ENCODE assay signal across 1 cellular context in genomic region chr17:40362696-40363479, GRCh38.
TF ChIP-seq lines count a peak whose summit lies in the region.

No MANE protein-coding gene starts in this region.

TF ChIP-seq in K562, 482 proteins besides CTCF, POLR2A, EP300 and RAD21 (continued from another document and continues in another):
- no peak for TF ChIP-seq CHD7 (IDR thresholded peaks at IDR 0.05; ENCODE audit: low read depth, low read length)
- peak; percentile 52; the same call in 1 of the 2 replicates for TF ChIP-seq LCOR (CRISPR knock-in tag; IDR thresholded peaks at IDR 0.05)
- peak; percentile 64 for TF ChIP-seq EGR1 (conservative IDR thresholded peaks at IDR 0.05)
- peak; percentile 79 for TF ChIP-seq GABPB1 (CRISPR knock-in tag; IDR thresholded peaks at IDR 0.05)
- peak; percentile 53 to 76; a peak in 2 of 4 replicates for TF ChIP-seq NRF1 (conservative IDR thresholded peaks at IDR 0.05 in 1 of 2, IDR thresholded peaks at IDR 0.05 in 1 of 2)
- TF ChIP-seq, protein P1, sequence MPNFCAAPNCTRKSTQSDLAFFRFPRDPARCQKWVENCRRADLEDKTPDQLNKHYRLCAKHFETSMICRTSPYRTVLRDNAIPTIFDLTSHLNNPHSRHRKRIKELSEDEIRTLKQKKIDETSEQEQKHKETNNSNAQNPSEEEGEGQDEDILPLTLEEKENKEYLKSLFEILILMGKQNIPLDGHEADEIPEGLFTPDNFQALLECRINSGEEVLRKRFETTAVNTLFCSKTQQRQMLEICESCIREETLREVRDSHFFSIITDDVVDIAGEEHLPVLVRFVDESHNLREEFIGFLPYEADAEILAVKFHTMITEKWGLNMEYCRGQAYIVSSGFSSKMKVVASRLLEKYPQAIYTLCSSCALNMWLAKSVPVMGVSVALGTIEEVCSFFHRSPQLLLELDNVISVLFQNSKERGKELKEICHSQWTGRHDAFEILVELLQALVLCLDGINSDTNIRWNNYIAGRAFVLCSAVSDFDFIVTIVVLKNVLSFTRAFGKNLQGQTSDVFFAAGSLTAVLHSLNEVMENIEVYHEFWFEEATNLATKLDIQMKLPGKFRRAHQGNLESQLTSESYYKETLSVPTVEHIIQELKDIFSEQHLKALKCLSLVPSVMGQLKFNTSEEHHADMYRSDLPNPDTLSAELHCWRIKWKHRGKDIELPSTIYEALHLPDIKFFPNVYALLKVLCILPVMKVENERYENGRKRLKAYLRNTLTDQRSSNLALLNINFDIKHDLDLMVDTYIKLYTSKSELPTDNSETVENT (CRISPR knock-in tag; IDR thresholded peaks at IDR 0.05) = 0 out of 2 replicates have a peak, but pooled peaks have one; percentile 21
- no peak for TF ChIP-seq HNRNPK (IDR thresholded peaks at IDR 0.05; ENCODE audit: low read depth, low read length, poor library complexity, severe bottlenecking)
- TF ChIP-seq CBX3 (IDR thresholded peaks at IDR 0.05; ENCODE audit: borderline replicate concordance in 1 of 2, low read length in 2 of 2) = peak in 1 of 2 experiments; percentile 64; a peak in 1 of 3 replicates
- 0 out of 2 replicates have a peak, but pooled peaks have one; percentile 27 for TF ChIP-seq PTBP1 (IDR thresholded peaks at IDR 0.05; ENCODE audit: low read depth, low read length)
- TF ChIP-seq, protein P2, sequence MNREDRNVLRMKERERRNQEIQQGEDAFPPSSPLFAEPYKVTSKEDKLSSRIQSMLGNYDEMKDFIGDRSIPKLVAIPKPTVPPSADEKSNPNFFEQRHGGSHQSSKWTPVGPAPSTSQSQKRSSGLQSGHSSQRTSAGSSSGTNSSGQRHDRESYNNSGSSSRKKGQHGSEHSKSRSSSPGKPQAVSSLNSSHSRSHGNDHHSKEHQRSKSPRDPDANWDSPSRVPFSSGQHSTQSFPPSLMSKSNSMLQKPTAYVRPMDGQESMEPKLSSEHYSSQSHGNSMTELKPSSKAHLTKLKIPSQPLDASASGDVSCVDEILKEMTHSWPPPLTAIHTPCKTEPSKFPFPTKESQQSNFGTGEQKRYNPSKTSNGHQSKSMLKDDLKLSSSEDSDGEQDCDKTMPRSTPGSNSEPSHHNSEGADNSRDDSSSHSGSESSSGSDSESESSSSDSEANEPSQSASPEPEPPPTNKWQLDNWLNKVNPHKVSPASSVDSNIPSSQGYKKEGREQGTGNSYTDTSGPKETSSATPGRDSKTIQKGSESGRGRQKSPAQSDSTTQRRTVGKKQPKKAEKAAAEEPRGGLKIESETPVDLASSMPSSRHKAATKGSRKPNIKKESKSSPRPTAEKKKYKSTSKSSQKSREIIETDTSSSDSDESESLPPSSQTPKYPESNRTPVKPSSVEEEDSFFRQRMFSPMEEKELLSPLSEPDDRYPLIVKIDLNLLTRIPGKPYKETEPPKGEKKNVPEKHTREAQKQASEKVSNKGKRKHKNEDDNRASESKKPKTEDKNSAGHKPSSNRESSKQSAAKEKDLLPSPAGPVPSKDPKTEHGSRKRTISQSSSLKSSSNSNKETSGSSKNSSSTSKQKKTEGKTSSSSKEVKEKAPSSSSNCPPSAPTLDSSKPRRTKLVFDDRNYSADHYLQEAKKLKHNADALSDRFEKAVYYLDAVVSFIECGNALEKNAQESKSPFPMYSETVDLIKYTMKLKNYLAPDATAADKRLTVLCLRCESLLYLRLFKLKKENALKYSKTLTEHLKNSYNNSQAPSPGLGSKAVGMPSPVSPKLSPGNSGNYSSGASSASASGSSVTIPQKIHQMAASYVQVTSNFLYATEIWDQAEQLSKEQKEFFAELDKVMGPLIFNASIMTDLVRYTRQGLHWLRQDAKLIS (CRISPR knock-in tag; IDR thresholded peaks at IDR 0.05) = 0 out of 2 replicates have a peak, but pooled peaks have one; percentile 66
- TF ChIP-seq, protein P3, sequence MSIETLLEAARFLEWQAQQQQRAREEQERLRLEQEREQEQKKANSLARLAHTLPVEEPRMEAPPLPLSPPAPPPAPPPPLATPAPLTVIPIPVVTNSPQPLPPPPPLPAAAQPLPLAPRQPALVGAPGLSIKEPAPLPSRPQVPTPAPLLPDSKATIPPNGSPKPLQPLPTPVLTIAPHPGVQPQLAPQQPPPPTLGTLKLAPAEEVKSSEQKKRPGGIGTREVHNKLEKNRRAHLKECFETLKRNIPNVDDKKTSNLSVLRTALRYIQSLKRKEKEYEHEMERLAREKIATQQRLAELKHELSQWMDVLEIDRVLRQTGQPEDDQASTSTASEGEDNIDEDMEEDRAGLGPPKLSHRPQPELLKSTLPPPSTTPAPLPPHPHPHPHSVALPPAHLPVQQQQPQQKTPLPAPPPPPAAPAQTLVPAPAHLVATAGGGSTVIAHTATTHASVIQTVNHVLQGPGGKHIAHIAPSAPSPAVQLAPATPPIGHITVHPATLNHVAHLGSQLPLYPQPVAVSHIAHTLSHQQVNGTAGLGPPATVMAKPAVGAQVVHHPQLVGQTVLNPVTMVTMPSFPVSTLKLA (conservative IDR thresholded peaks at IDR 0.05) = peak in 1 of 2 experiments; percentile 47; a peak in 1 of 4 replicates
- TF ChIP-seq TBP (optimal IDR thresholded peaks at IDR 0.05; ENCODE audit: low read depth, low read length) = peak; percentile 56
- no peak for TF ChIP-seq NR0B1 (IDR thresholded peaks at IDR 0.05; ENCODE audit: partially characterized antibody)
- TF ChIP-seq MYBL2 (IDR thresholded peaks at IDR 0.05; ENCODE audit: low read depth) = no peak
- no peak for TF ChIP-seq MYBL2 (CRISPR knock-in tag; IDR thresholded peaks at IDR 0.05; ENCODE audit: borderline replicate concordance)
- peak; percentile 53; the same call in 1 of the 2 replicates for TF ChIP-seq HNRNPL (IDR thresholded peaks at IDR 0.05; ENCODE audit: low read depth, low read length)
- no peak for TF ChIP-seq ZNF707 (CRISPR knock-in tag; conservative IDR thresholded peaks at IDR 0.05)
- TF ChIP-seq MTA1 (IDR thresholded peaks at IDR 0.05; ENCODE audit: borderline replicate concordance) = no peak
- peak; percentile 95 for TF ChIP-seq L3MBTL2 (IDR thresholded peaks at IDR 0.05)
- TF ChIP-seq CCNT2 (IDR thresholded peaks at IDR 0.05; ENCODE audit: borderline replicate concordance, extremely low read depth, insufficient read length, low read depth, low read length) = peak; percentile 62
- peak; percentile 73 for TF ChIP-seq RB1 (IDR thresholded peaks at IDR 0.05; ENCODE audit: low read depth)
- TF ChIP-seq SMC3 (conservative IDR thresholded peaks at IDR 0.05; ENCODE audit: insufficient read depth, low read depth, low read length) = peak; percentile 87
- TF ChIP-seq JUND (IDR thresholded peaks at IDR 0.05; ENCODE audit: borderline replicate concordance, low read depth, low read length) = peak; percentile 43; the same call in 1 of the 2 replicates
- TF ChIP-seq JUND (tag; IDR thresholded peaks at IDR 0.05; ENCODE audit: borderline replicate concordance, low read depth, low read length) = no peak; the same call in 2 of the 3 replicates
- TF ChIP-seq KDM4B (IDR thresholded peaks at IDR 0.05; ENCODE audit: borderline replicate concordance in 2 of 2, low read depth in 1 of 2) = peak in 1 of 2 experiments; percentile 1; a peak in 1 of 4 replicates
- no peak for TF ChIP-seq FOXM1 (IDR thresholded peaks at IDR 0.05; ENCODE audit: low read depth)
- no peak for TF ChIP-seq FOXM1 (CRISPR knock-in tag; IDR thresholded peaks at IDR 0.05; ENCODE audit: low read depth)
- no peak; the same call in 1 of the 2 replicates for TF ChIP-seq DEAF1 (CRISPR knock-in tag; IDR thresholded peaks at IDR 0.05)
- TF ChIP-seq RBBP5 (IDR thresholded peaks at IDR 0.05; ENCODE audit: borderline replicate concordance, insufficient read depth, low read length, poor library complexity, severe bottlenecking) = peak; percentile 68
- TF ChIP-seq CHD1 (IDR thresholded peaks at IDR 0.05; ENCODE audit: low read length) = no peak
- TF ChIP-seq GATAD2B (IDR thresholded peaks at IDR 0.05; ENCODE audit: borderline replicate concordance) = peak; percentile 81
- peak; percentile 56; the same call in 1 of the 2 replicates for TF ChIP-seq STAG1 (CRISPR knock-in tag; IDR thresholded peaks at IDR 0.05; ENCODE audit: borderline replicate concordance)
- TF ChIP-seq ETV1 (tag; conservative IDR thresholded peaks at IDR 0.05; ENCODE audit: low read depth) = 0 out of 2 replicates have a peak, but pooled peaks have one; percentile 30
